ENCODE assay signal across 19 cellular contexts in the genomic region with DNA sequence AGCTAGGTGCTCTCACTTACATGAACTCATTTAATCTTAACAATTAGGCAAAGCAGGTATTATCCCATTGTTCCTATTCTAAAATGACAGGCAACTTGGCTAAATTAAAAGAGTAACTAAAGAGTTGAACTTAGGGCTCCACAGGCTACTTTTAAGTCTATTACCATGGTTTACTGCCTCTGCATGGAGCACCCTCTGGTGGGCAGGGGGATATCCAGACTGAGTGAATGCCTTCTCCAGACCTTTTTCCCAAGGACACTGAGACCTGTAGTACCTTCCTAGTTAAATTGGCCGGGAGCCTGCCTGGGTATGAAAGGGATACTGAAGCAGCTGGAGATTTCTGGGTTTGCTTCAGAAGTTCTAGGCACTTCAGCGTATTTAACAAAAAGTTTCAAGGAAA.
DNase-seq lines count a peak whose midpoint lies in the region; ATAC-seq, FAIRE-seq and TF ChIP-seq lines count a peak whose summit lies in the region.
"Had no signal": no experiment of that assay in that cellular context is flagged by ENCODE, and none has a peak within 500 bp of the region (broad histone marks: within the 10 kb centered on the region; RNA-seq: fewer than 3 reads in every experiment).

No MANE protein-coding gene starts in this region.

- H3K4me2 ChIP-seq in KMS-11, result peak overlapping the region; percentile 66
- H3K4me2 ChIP-seq: SK-N-SH had no signal

- no peak overlapping the region for H3K4me3 ChIP-seq in KMS-11 (IDR thresholded peaks at IDR 0.05; ENCODE audit: insufficient read depth, low read depth, low read length)
- no peak overlapping the region for H3K4me3 ChIP-seq in kidney (ENCODE audit: low read length in 2 of 2)
- H3K4me3 ChIP-seq: tibial artery had no signal

- no peak for FAIRE-seq in kidney (lab: Jason Lieb, UNC)
- FAIRE-seq: TTC549 had no signal

- peak; percentile 87 for ATAC-seq in WTC11
- no peak for ATAC-seq in GM19324 (IDR thresholded peaks at IDR 0.05; ENCODE audit: low FRiP score, unreplicated experiment)
- ATAC-seq in HG02973 (IDR thresholded peaks at IDR 0.05; ENCODE audit: unreplicated experiment), result no peak
- ATAC-seq: activated T-cell treated with anti-CD3 and anti-CD28 coated beads, Interleukin-2, amount 50 U/mL, for 72 hours; left colon had no signal

- peaks cover 40% of the 10 kb centered on the region for H3K4me1 Mint-ChIP-seq in WTC11

- no peak overlapping the region for H3K4me3 Mint-ChIP-seq in WTC11
- H3K4me3 Mint-ChIP-seq: activated T-cell treated with anti-CD3 and anti-CD28 coated beads, Interleukin-2, amount 50 U/mL, for 72 hours; stimulated activated memory B cell treated with anti-CD40 and anti-IgM and Interleukin-4, amounts not matched to agents 10 μg/mL and 1 μg/mL and 100 μg/mL, for 72 hours had no signal

- TF ChIP-seq CTCF in KMS-11 (conservative IDR thresholded peaks at IDR 0.05; ENCODE audit: low read depth, low read length), result peak; percentile 55
- no peak for TF ChIP-seq CTCF in WTC11 (IDR thresholded peaks at IDR 0.05)
- peak; percentile 20 for TF ChIP-seq CTCF in kidney (IDR thresholded peaks at IDR 0.05; ENCODE audit: borderline replicate concordance, extremely low read depth, insufficient read depth)

- DNase-seq in ELF-1 (ENCODE audit: low read depth, low spot score), result peak; percentile 1
- peak; percentile 57 for DNase-seq in WTC11 (ENCODE audit: low spot score)
- no peak for DNase-seq in kidney
- no peak for DNase-seq in A172 (ENCODE audit: low spot score)
- DNase-seq: activated CD4-positive, alpha-beta T cell treated with anti-CD3 and anti-CD28 coated beads, Interleukin-2, amount 50 U/mL, for 48 hours; activated T-cell treated with anti-CD3 and anti-CD28 coated beads, Interleukin-2, amount 50 U/mL, for 72 hours; DND-41; IMR-90; NCI-H2171 treated with DMSO at 0.1 percent for 48 hours; SK-N-SH; stimulated activated CD4-positive, alpha-beta T cell treated with anti-CD3 and anti-CD28 coated beads, Interleukin-12 subunit alpha, Interleukin-12 subunit beta, amount 100 ng/mL, for 4 hours had no signal

- no peaks in the 10 kb centered on the region for H3K9me3 Mint-ChIP-seq in WTC11

- H3K9ac ChIP-seq in KMS-11 (peak overlapping the region; percentile 9; the same call in 1 of the 2 replicates), kidney (ENCODE audit: low read length in 2 of 2) (no peak overlapping the region)
- H3K9ac ChIP-seq: parathyroid adenoma, SK-N-SH had no signal

- H2AFZ ChIP-seq in KMS-11 (ENCODE audit: low read depth), result peak overlapping the region; percentile 62
- H2AFZ ChIP-seq: parathyroid adenoma had no signal

- H3K36me3 Mint-ChIP-seq in WTC11, result no peaks in the 10 kb centered on the region
- H3K36me3 Mint-ChIP-seq: stimulated activated memory B cell treated with anti-CD40 and anti-IgM and Interleukin-4, amounts not matched to agents 10 μg/mL and 1 μg/mL and 100 μg/mL, for 72 hours had no signal

- CTCF ChIA-PET in WTC11 (lab: Charles Lee), result no interaction called here

- H3K27me3 Mint-ChIP-seq in WTC11 (ENCODE audit: low read depth), result no peaks in the 10 kb centered on the region
- H3K27me3 Mint-ChIP-seq: stimulated activated memory B cell treated with anti-CD40 and anti-IgM and Interleukin-4, amounts not matched to agents 10 μg/mL and 1 μg/mL and 100 μg/mL, for 72 hours had no signal

- H3K27ac Mint-ChIP-seq in WTC11, result no peak overlapping the region
- H3K27ac Mint-ChIP-seq: activated T-cell treated with anti-CD3 and anti-CD28 coated beads, Interleukin-2, amount 50 U/mL, for 72 hours; stimulated activated memory B cell treated with anti-CD40 and anti-IgM and Interleukin-4, amounts not matched to agents 10 μg/mL and 1 μg/mL and 100 μg/mL, for 72 hours had no signal

- H4K20me1 ChIP-seq in KMS-11 (ENCODE audit: insufficient read depth), result no peaks in the 10 kb centered on the region

- intact Hi-C loops in kidney (cut with DNase I), result no loop called here

- H3K27me3 ChIP-seq in KMS-11 (ENCODE audit: insufficient read depth, low read depth), result no peaks in the 10 kb centered on the region
- H3K27me3 ChIP-seq: tibial artery had no signal

- no peaks in the 10 kb centered on the region for H3K79me2 ChIP-seq in KMS-11 (ENCODE audit: insufficient read depth, low read depth)
- H3K79me2 ChIP-seq: parathyroid adenoma had no signal

- peak overlapping the region; percentile 66 for H3K27ac ChIP-seq in KMS-11
- H3K27ac ChIP-seq in kidney (ENCODE audit: low read depth in 2 of 2, low read length in 2 of 2), result no peak overlapping the region
- H3K27ac ChIP-seq: parathyroid adenoma, tibial artery had no signal

- POLR2A ChIA-PET in WTC11 (lab: Charles Lee), result no interaction called here

- H3K4me1 ChIP-seq in KMS-11 (ENCODE audit: low read depth, poor library complexity, severe bottlenecking) (peaks cover 84% of the 10 kb centered on the region), kidney (ENCODE audit: control insufficient read depth in 1 of 2, insufficient read depth in 1 of 2, low read depth in 1 of 2, low read length in 2 of 2) (peaks cover 11 to 14% of the 10 kb centered on the region in 2 donors)
- H3K4me1 ChIP-seq: parathyroid adenoma had no signal

- no peaks in the 10 kb centered on the region for H3K9me3 ChIP-seq in kidney (ENCODE audit: control insufficient read depth in 1 of 2, low read length in 2 of 2)
- H3K9me3 ChIP-seq: SK-N-SH, tibial artery had no signal

- H3K36me3 ChIP-seq in KMS-11 (ENCODE audit: insufficient read depth) (no peaks in the 10 kb centered on the region), kidney (ENCODE audit: control insufficient read depth in 1 of 2, insufficient read depth in 2 of 2, low read length in 2 of 2) (no peaks in the 10 kb centered on the region)
- H3K36me3 ChIP-seq: tibial artery had no signal

TF ChIP-seq in WTC11, 78 proteins besides CTCF, POLR2A, EP300 and RAD21:
- TF ChIP-seq, protein P1, sequence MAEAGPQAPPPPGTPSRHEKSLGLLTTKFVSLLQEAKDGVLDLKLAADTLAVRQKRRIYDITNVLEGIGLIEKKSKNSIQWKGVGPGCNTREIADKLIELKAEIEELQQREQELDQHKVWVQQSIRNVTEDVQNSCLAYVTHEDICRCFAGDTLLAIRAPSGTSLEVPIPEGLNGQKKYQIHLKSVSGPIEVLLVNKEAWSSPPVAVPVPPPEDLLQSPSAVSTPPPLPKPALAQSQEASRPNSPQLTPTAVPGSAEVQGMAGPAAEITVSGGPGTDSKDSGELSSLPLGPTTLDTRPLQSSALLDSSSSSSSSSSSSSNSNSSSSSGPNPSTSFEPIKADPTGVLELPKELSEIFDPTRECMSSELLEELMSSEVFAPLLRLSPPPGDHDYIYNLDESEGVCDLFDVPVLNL (CRISPR knock-in tag; IDR thresholded peaks at IDR 0.05; ENCODE audit: borderline replicate concordance, low read depth), result no peak
- TF ChIP-seq GTF2I (CRISPR knock-in tag; conservative IDR thresholded peaks at IDR 0.05), result no peak
- TF ChIP-seq TEAD4 (CRISPR knock-in tag; IDR thresholded peaks at IDR 0.05), result no peak
TF ChIP-seq in WTC11: peak in this region for 0.

Comparison
In these comparisons a context has a peak if more than half of its experiments do, and no peak if none do; other contexts are left out.
1. DNase-seq: peak in ELF-1 (single experiment) and WTC11 (single experiment); none in kidney (single experiment) and A172 (single experiment).